In the genomic region with DNA sequence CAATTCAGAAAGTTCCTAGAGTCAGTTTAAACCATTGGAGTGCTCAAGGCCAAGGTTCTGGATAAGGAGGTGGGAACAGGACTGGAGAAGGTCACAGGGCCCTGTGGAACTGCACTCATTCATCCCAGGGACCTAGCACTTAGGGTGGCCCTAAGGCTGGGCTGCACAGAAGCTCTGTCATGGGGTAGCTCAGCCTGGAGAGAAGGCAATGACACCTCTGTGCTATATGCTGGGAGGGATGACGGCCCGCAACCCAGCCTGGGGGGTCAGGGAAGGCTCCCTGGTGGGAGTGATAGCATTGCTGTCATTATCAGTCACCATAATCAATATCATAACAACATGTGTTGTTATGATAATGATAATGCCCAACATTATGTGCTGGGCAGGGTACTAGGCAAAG, we compare ENCODE assay signal across 31 cellular contexts.
"Had no signal": no experiment of that assay in that cellular context is flagged by ENCODE, and none has a peak within 500 bp of the region (broad histone marks: within the 10 kb centered on the region; RNA-seq: fewer than 3 reads in every experiment).

No MANE protein-coding gene starts in this region.

- H3K9me3 ChIP-seq: adrenal gland, body of pancreas, breast epithelium had no signal

- H3K4me1 ChIP-seq: breast epithelium had no signal

- H3K36me3 ChIP-seq: breast epithelium had no signal

- DNase-seq: activated B cell treated with CpG ODN at 0.5 μM for 24 hours; activated CD4-positive, alpha-beta memory T cell treated with anti-CD3 and anti-CD28 coated beads for 36 hours; activated CD4-positive, alpha-beta T cell treated with anti-CD3 and anti-CD28 coated beads for 4 hours; activated CD4-positive, alpha-beta T cell treated with anti-CD3 and anti-CD28 coated beads, Interleukin-2, amount 10 ng/mL, durations not matched to agents 24 days and 14 days; activated CD4-positive, alpha-beta T cell treated with anti-CD3 and anti-CD28 coated beads, Interleukin-2, amount 50 U/mL, for 1 hour; activated CD4-positive, alpha-beta T cell treated with anti-CD3 and anti-CD28 coated beads, Interleukin-2, amount 50 U/mL, for 4 hours; activated CD4-positive, CD25-positive, alpha-beta regulatory T cell treated with anti-CD3 and anti-CD28 coated beads, Interleukin-2, amount 50 U/mL, for 72 hours; activated CD8-positive, alpha-beta memory T cell treated with anti-CD3 and anti-CD28 coated beads, Interleukin-2, amount 50 U/mL, for 4 hours; activated CD8-positive, alpha-beta T cell treated with anti-CD3 and anti-CD28 coated beads for 36 hours; activated effector memory CD4-positive, alpha-beta T cell treated with anti-CD3 and anti-CD28 coated beads, Interleukin-2, amount 50 U/mL, for 16 hours; activated gamma-delta T cell treated with Interleukin-2 at 50 U/mL for 16 hours; activated naive CD4-positive, alpha-beta T cell; activated naive CD4-positive, alpha-beta T cell treated with anti-CD3 and anti-CD28 coated beads for 36 hours; activated naive CD4-positive, alpha-beta T cell treated with anti-CD3 and anti-CD28 coated beads, Interleukin-2, amount 50 U/mL, for 16 hours; activated naive CD8-positive, alpha-beta T cell treated with anti-CD3 and anti-CD28 coated beads for 36 hours; activated T-cell treated with anti-CD3 and anti-CD28 coated beads for 4 hours; activated T-cell treated with anti-CD3 and anti-CD28 coated beads, Interleukin-2, amount 50 U/mL, for 1 hour; activated T-cell treated with anti-CD3 and anti-CD28 coated beads, Interleukin-2, amount 50 U/mL, for 4 hours; activated T-cell treated with anti-CD3 and anti-CD28 coated beads, Interleukin-2, amount 50 U/mL, for 72 hours; adrenal gland; amniotic stem cell; aorta; body of pancreas; brain microvascular endothelial cell; central memory CD4-positive, alpha-beta T cell; T-helper 2 cell; T-helper 9 cell had no signal

- ATAC-seq: activated CD8-positive, alpha-beta T cell treated with anti-CD3 and anti-CD28 coated beads for 36 hours; activated naive CD4-positive, alpha-beta T cell treated with anti-CD3 and anti-CD28 coated beads, Interleukin-2, amount 50 U/mL, for 72 hours; activated T-cell treated with anti-CD3 and anti-CD28 coated beads, Interleukin-2, amount 50 U/mL, for 4 hours; activated T-cell treated with anti-CD3 and anti-CD28 coated beads, Interleukin-2, amount 50 U/mL, for 72 hours; activated T-helper 17 cell treated with anti-CD3 and anti-CD28 coated beads, Interleukin-2, amount 50 U/mL, for 72 hours; body of pancreas had no signal

- H3K27ac ChIP-seq: adrenal gland, body of pancreas, brain microvascular endothelial cell, breast epithelium, VCaP had no signal

- H3K27me3 ChIP-seq: adrenal gland, body of pancreas, brain microvascular endothelial cell, breast epithelium had no signal

- H3K4me3 ChIP-seq: adrenal gland, body of pancreas, breast epithelium had no signal
